8 cellular contexts compared by ENCODE assay signal in genomic region chr9:114906922-114907571, GRCh38. TPM values are rescaled to one million over a fixed set of nuclear protein-coding genes. Genes with fewer than 3 reads are reported as not detected.
DNase-seq lines count a peak whose midpoint lies in the region; ATAC-seq and TF ChIP-seq lines count a peak whose summit lies in the region.

No MANE protein-coding gene starts in this region.

- H3K9me3 Mint-ChIP-seq in activated naive CD8-positive, alpha-beta T cell treated with anti-CD3 and anti-CD28 coated beads, Interleukin-2, amount 50 U/mL, for 24 hours: no peaks in the 10 kb centered on the region

- H3K27me3 Mint-ChIP-seq in activated naive CD8-positive, alpha-beta T cell treated with anti-CD3 and anti-CD28 coated beads, Interleukin-2, amount 50 U/mL, for 24 hours: no peaks in the 10 kb centered on the region

- H3K9me3 ChIP-seq in aorta (ENCODE audit: control insufficient read depth, low read length): no peaks in the 10 kb centered on the region

- peak overlapping the region; percentile 98 for H3K27ac Mint-ChIP-seq in activated naive CD8-positive, alpha-beta T cell treated with anti-CD3 and anti-CD28 coated beads, Interleukin-2, amount 50 U/mL, for 24 hours

- H3K4me1 Mint-ChIP-seq in activated naive CD8-positive, alpha-beta T cell treated with anti-CD3 and anti-CD28 coated beads, Interleukin-2, amount 50 U/mL, for 24 hours: peaks cover 50% of the 10 kb centered on the region

- TF ChIP-seq CTCF in GM12864 (IDR thresholded peaks at IDR 0.05; ENCODE audit: low read depth, low read length, missing control alignments): peak; percentile 52

- no peaks in the 10 kb centered on the region for H3K27me3 ChIP-seq in aorta (ENCODE audit: control insufficient read depth in 1 of 2, insufficient read depth in 2 of 2, low read length in 1 of 2)

- no peak for ATAC-seq in activated naive CD8-positive, alpha-beta T cell treated with anti-CD3 and anti-CD28 coated beads, Interleukin-2, amount 50 U/mL, for 24 hours
- ATAC-seq in aorta (ENCODE audit: low FRiP score) (peak; percentile 60), HG02970 (IDR thresholded peaks at IDR 0.05; ENCODE audit: low FRiP score, unreplicated experiment) (no peak)

- no peaks in the 10 kb centered on the region for H3K4me1 ChIP-seq in aorta (ENCODE audit: control insufficient read depth in 1 of 2, insufficient read depth in 2 of 2, low read length in 2 of 2)

- H3K4me3 ChIP-seq in GM12864 (ENCODE audit: low read depth, low read length) (no peak overlapping the region), aorta (ENCODE audit: low read length in 2 of 2) (no peak overlapping the region)

- intact Hi-C loops in aorta (cut with DNase I): loop anchor here in 1 of 2 donors (10.0 kb wide), 1 partner anchor 222 kb away; the partner anchor contains the start of gene TEX48

- peaks cover 62% of the 10 kb centered on the region for H3K36me3 Mint-ChIP-seq in activated naive CD8-positive, alpha-beta T cell treated with anti-CD3 and anti-CD28 coated beads, Interleukin-2, amount 50 U/mL, for 24 hours (ENCODE audit: low read depth)

- 56 to 62% methylated on average over 7 of the region's 7 CpGs for WGBS in aorta, 2 donors

- H3K4me3 Mint-ChIP-seq in activated naive CD8-positive, alpha-beta T cell treated with anti-CD3 and anti-CD28 coated beads, Interleukin-2, amount 50 U/mL, for 24 hours: no peak overlapping the region

- H3K36me3 ChIP-seq in aorta (ENCODE audit: control insufficient read depth in 1 of 2, insufficient read depth in 2 of 2, low read length in 1 of 2): no peaks in the 10 kb centered on the region

- peak; percentile 14 to 19 for DNase-seq in AML-193 (lab: John Stamatoyannopoulos, UW)
- no peak for DNase-seq in GM12864 (ENCODE audit: low read depth)
- peak; percentile 54 for DNase-seq in NCI-H226
- DNase-seq in activated naive CD8-positive, alpha-beta T cell treated with anti-CD3 and anti-CD28 coated beads, Interleukin-2, amount 50 U/mL, for 24 hours: peak; percentile 31
- DNase-seq in kidney glomerular epithelial cell (lab: John Stamatoyannopoulos, UW): peak; percentile 56
- DNase-seq in aorta: no peak
- DNase-seq in inferior parietal cortex (ENCODE audit: extremely low spot score): no peak

- H3K27ac ChIP-seq in aorta (ENCODE audit: low read depth in 1 of 2, low read length in 2 of 2): no peak overlapping the region

RNA-seq across cellular contexts. Expression of gene TNFSF8, which starts 23.3 kb away (rescaled TPM):
- total RNA-seq in aorta: 1 to 10 TPM; 3.7 to 5.8 TPM
- polyA plus RNA-seq in aorta: 1 to 10 TPM in 1 of 2 donors, under 1 TPM in 1; 0.54 to 2.3 TPM

Comparison
In these comparisons a context has a peak if more than half of its experiments do, and no peak if none do; other contexts are left out.
1. DNase-seq: peak in AML-193 (2 of 2), NCI-H226 (single experiment), activated naive CD8-positive, alpha-beta T cell treated with anti-CD3 and anti-CD28 coated beads, Interleukin-2, amount 50 U/mL, for 24 hours (single experiment) and kidney glomerular epithelial cell (single experiment); none in GM12864 (single experiment), aorta (0 of 2) and inferior parietal cortex (single experiment).